In genomic region chr5:131959906-131960305, GRCh38 we compare ENCODE assay signal across 34 cellular contexts. TPM values are rescaled to one million over a fixed set of nuclear protein-coding genes. Genes with fewer than 3 reads are reported as not detected.
DNase-seq lines count a peak whose midpoint lies in the region; ATAC-seq and TF ChIP-seq lines count a peak whose summit lies in the region.
"Had no signal": no experiment of that assay in that cellular context is flagged by ENCODE, and none has a peak within 500 bp of the region (broad histone marks: within the 10 kb centered on the region; RNA-seq: fewer than 3 reads in every experiment).

No MANE protein-coding gene starts in this region.

- H3K36me3 ChIP-seq in DND-41 (ENCODE audit: insufficient read depth, low read length): no peaks in the 10 kb centered on the region
- H3K36me3 ChIP-seq: BE2C, brain microvascular endothelial cell, sigmoid colon, stomach, thyroid gland, uterus had no signal

- CTCF ChIA-PET in activated CD8-positive, alpha-beta T cell treated with anti-CD3 and anti-CD28 coated beads for 36 hours (lab: Charles Lee): interaction anchor here (1.0 kb wide), 1 partner anchor 11 kb away, joined by 3 read pairs; no protein-coding TSS in a partner anchor
- CTCF ChIA-PET in activated CD8-positive, alpha-beta T cell treated with anti-CD3 and anti-CD28 coated beads, Interleukin-2, amount 10 ng/mL, durations not matched to agents 7 days and 5 days (lab: Charles Lee): interaction anchor here (0.9 kb wide), 1 partner anchor 48 kb away, joined by 3 read pairs; no protein-coding TSS in a partner anchor

- no peaks in the 10 kb centered on the region for H3K27me3 ChIP-seq in DND-41 (ENCODE audit: insufficient read depth, low read length, poor library complexity)
- H3K27me3 ChIP-seq in foreskin keratinocyte: peaks cover 3% of the 10 kb centered on the region
- H3K27me3 ChIP-seq: BE2C, brain microvascular endothelial cell, hepatocyte, sigmoid colon, stomach, thyroid gland, uterus had no signal

- peak; percentile 40 for DNase-seq in activated CD8-positive, alpha-beta T cell treated with anti-CD3 and anti-CD28 coated beads for 36 hours
- DNase-seq in activated CD8-positive, alpha-beta T cell treated with anti-CD3 and anti-CD28 coated beads, Interleukin-2, amount 10 ng/mL, durations not matched to agents 7 days and 5 days: no peak
- DNase-seq in DND-41 (no peak), foreskin keratinocyte (peak; percentile 12 to 49), NCI-H146 (lab: John Stamatoyannopoulos, UW) (no peak), NCI-H1694 (lab: John Stamatoyannopoulos, UW) (no peak)
- DNase-seq: activated effector memory CD4-positive, alpha-beta T cell treated with Interleukin-2 at 50 U/mL for 16 hours; amniotic stem cell; BE2C; brain microvascular endothelial cell; CD8-positive, alpha-beta T cell; GM23248; Karpas-422; left cardiac atrium; NCI-H1417; NCI-H345; NCI-H69; SHP77; sigmoid colon; stomach; T-helper 2 cell; thyroid gland; uterus had no signal

- no peaks in the 10 kb centered on the region for H4K20me1 ChIP-seq in DND-41 (ENCODE audit: insufficient read depth, low read length)

- POLR2A ChIA-PET in activated CD8-positive, alpha-beta T cell treated with anti-CD3 and anti-CD28 coated beads for 36 hours (lab: Charles Lee): no interaction called here
- POLR2A ChIA-PET in activated CD8-positive, alpha-beta T cell treated with anti-CD3 and anti-CD28 coated beads, Interleukin-2, amount 10 ng/mL, durations not matched to agents 7 days and 5 days (lab: Charles Lee): no interaction called here

- H3K4me3 ChIP-seq in DND-41 (ENCODE audit: low read depth in 1 of 2, low read length in 2 of 2): no peak overlapping the region
- H3K4me3 ChIP-seq: GM23248, hepatocyte, lung, sigmoid colon, stomach, thyroid gland, uterus had no signal

- H3K4me1 ChIP-seq in DND-41 (ENCODE audit: insufficient read depth, low read length) (no peaks in the 10 kb centered on the region), foreskin keratinocyte (no peaks in the 10 kb centered on the region)
- H3K4me1 ChIP-seq: sigmoid colon, stomach, uterus had no signal

- no peaks in the 10 kb centered on the region for H3K79me2 ChIP-seq in DND-41 (ENCODE audit: insufficient read depth, low read length)
- H3K79me2 ChIP-seq: hepatocyte had no signal

- intact Hi-C loops in activated CD8-positive, alpha-beta T cell treated with anti-CD3 and anti-CD28 coated beads for 36 hours (cut with micrococcal nuclease): no loop called here

- H3K27ac ChIP-seq in DND-41 (ENCODE audit: low read length) (no peak overlapping the region), foreskin keratinocyte (no peak overlapping the region)
- H3K27ac ChIP-seq: brain microvascular endothelial cell, GM23248, hepatocyte, sigmoid colon, stomach, thyroid gland, uterus had no signal

- no peak overlapping the region for H3K4me2 ChIP-seq in DND-41 (ENCODE audit: insufficient read depth, low read length)
- H3K4me2 ChIP-seq: hepatocyte had no signal

- H3K27me3 Mint-ChIP-seq in activated CD8-positive, alpha-beta T cell treated with anti-CD3 and anti-CD28 coated beads for 36 hours: no peaks in the 10 kb centered on the region
- no peaks in the 10 kb centered on the region for H3K27me3 Mint-ChIP-seq in activated CD8-positive, alpha-beta T cell treated with anti-CD3 and anti-CD28 coated beads, Interleukin-2, amount 10 ng/mL, durations not matched to agents 7 days and 5 days (ENCODE audit: low read depth)
- no peaks in the 10 kb centered on the region for H3K27me3 Mint-ChIP-seq in activated T-helper 17 cell treated with anti-CD3 and anti-CD28 coated beads, Interleukin-2, amount 50 U/mL, for 72 hours

- no peaks in the 10 kb centered on the region for H3K9me3 ChIP-seq in DND-41 (ENCODE audit: insufficient read depth, low read length, severe bottlenecking)
- H3K9me3 ChIP-seq: BE2C, sigmoid colon, stomach, thyroid gland, uterus had no signal

- no peak for TF ChIP-seq CTCF in activated CD8-positive, alpha-beta T cell treated with anti-CD3 and anti-CD28 coated beads for 36 hours (IDR thresholded peaks at IDR 0.05)
- TF ChIP-seq CTCF in DND-41 (IDR thresholded peaks at IDR 0.05; ENCODE audit: borderline replicate concordance, extremely low read depth, low read length, poor library complexity, severe bottlenecking) (no peak), foreskin keratinocyte (conservative IDR thresholded peaks at IDR 0.05) (no peak)

- H3K27ac Mint-ChIP-seq in activated CD8-positive, alpha-beta T cell treated with anti-CD3 and anti-CD28 coated beads for 36 hours: peak overlapping the region; percentile 8
- H3K27ac Mint-ChIP-seq in activated CD8-positive, alpha-beta T cell treated with anti-CD3 and anti-CD28 coated beads, Interleukin-2, amount 10 ng/mL, durations not matched to agents 7 days and 5 days: no peak overlapping the region
- H3K27ac Mint-ChIP-seq in activated T-helper 17 cell treated with anti-CD3 and anti-CD28 coated beads, Interleukin-2, amount 50 U/mL, for 72 hours: peak overlapping the region; percentile 2
- H3K27ac Mint-ChIP-seq: CD8-positive, alpha-beta T cell; natural killer cell treated with Interleukin-12 subunit alpha and Interleukin-12 subunit beta and Interleukin-15 and Interleukin-18, amount 100 ng/mL, for 72 hours had no signal

- peaks cover 9% of the 10 kb centered on the region for H3K36me3 Mint-ChIP-seq in activated CD8-positive, alpha-beta T cell treated with anti-CD3 and anti-CD28 coated beads for 36 hours (ENCODE audit: low read depth)
- peaks cover 18% of the 10 kb centered on the region for H3K36me3 Mint-ChIP-seq in activated CD8-positive, alpha-beta T cell treated with anti-CD3 and anti-CD28 coated beads, Interleukin-2, amount 10 ng/mL, durations not matched to agents 7 days and 5 days (ENCODE audit: low read depth)
- H3K36me3 Mint-ChIP-seq in activated T-helper 17 cell treated with anti-CD3 and anti-CD28 coated beads, Interleukin-2, amount 50 U/mL, for 72 hours (ENCODE audit: low read depth): peaks cover 41% of the 10 kb centered on the region
- H3K36me3 Mint-ChIP-seq: natural killer cell treated with Interleukin-12 subunit alpha and Interleukin-12 subunit beta and Interleukin-15 and Interleukin-18, amount 100 ng/mL, for 72 hours had no signal

- H3K9me3 Mint-ChIP-seq in activated CD8-positive, alpha-beta T cell treated with anti-CD3 and anti-CD28 coated beads for 36 hours: no peaks in the 10 kb centered on the region
- no peaks in the 10 kb centered on the region for H3K9me3 Mint-ChIP-seq in activated CD8-positive, alpha-beta T cell treated with anti-CD3 and anti-CD28 coated beads, Interleukin-2, amount 10 ng/mL, durations not matched to agents 7 days and 5 days (ENCODE audit: insufficient read depth)
- H3K9me3 Mint-ChIP-seq in activated T-helper 17 cell treated with anti-CD3 and anti-CD28 coated beads, Interleukin-2, amount 50 U/mL, for 72 hours: no peaks in the 10 kb centered on the region
- H3K9me3 Mint-ChIP-seq: CD8-positive, alpha-beta T cell; natural killer cell treated with Interleukin-12 subunit alpha and Interleukin-12 subunit beta and Interleukin-15 and Interleukin-18, amount 100 ng/mL, for 72 hours had no signal

- H2AFZ ChIP-seq in DND-41 (ENCODE audit: low read depth, low read length): no peak overlapping the region
- H2AFZ ChIP-seq: GM23248, hepatocyte had no signal

- ATAC-seq in activated CD8-positive, alpha-beta T cell treated with anti-CD3 and anti-CD28 coated beads for 36 hours: peak; percentile 83
- ATAC-seq in activated CD8-positive, alpha-beta T cell treated with anti-CD3 and anti-CD28 coated beads, Interleukin-2, amount 10 ng/mL, durations not matched to agents 7 days and 5 days: no peak
- peak; percentile 62; the same call in 2 of the 3 replicates for ATAC-seq in DND-41 (ENCODE audit: insufficient read depth, low read depth)
- peak; percentile 72 for ATAC-seq in activated T-helper 17 cell treated with anti-CD3 and anti-CD28 coated beads, Interleukin-2, amount 50 U/mL, for 72 hours (replicated peaks)
- ATAC-seq in foreskin keratinocyte: peak; percentile 82
- ATAC-seq in GM21723 (IDR thresholded peaks at IDR 0.05; ENCODE audit: unreplicated experiment): no peak
- ATAC-seq: CD8-positive, alpha-beta T cell; HepG2; left cardiac atrium; Panc1 had no signal

- H3K4me3 Mint-ChIP-seq in activated CD8-positive, alpha-beta T cell treated with anti-CD3 and anti-CD28 coated beads for 36 hours: no peak overlapping the region
- H3K4me3 Mint-ChIP-seq in activated CD8-positive, alpha-beta T cell treated with anti-CD3 and anti-CD28 coated beads, Interleukin-2, amount 10 ng/mL, durations not matched to agents 7 days and 5 days: no peak overlapping the region
- no peak overlapping the region for H3K4me3 Mint-ChIP-seq in activated T-helper 17 cell treated with anti-CD3 and anti-CD28 coated beads, Interleukin-2, amount 50 U/mL, for 72 hours
- H3K4me3 Mint-ChIP-seq: CD8-positive, alpha-beta T cell; natural killer cell treated with Interleukin-12 subunit alpha and Interleukin-12 subunit beta and Interleukin-15 and Interleukin-18, amount 100 ng/mL, for 72 hours had no signal

- H3K9ac ChIP-seq in DND-41 (ENCODE audit: low read depth, low read length): no peak overlapping the region
- H3K9ac ChIP-seq: GM23248 had no signal

- H3K4me1 Mint-ChIP-seq in activated CD8-positive, alpha-beta T cell treated with anti-CD3 and anti-CD28 coated beads for 36 hours (ENCODE audit: low read depth): peaks cover 16% of the 10 kb centered on the region
- H3K4me1 Mint-ChIP-seq in activated CD8-positive, alpha-beta T cell treated with anti-CD3 and anti-CD28 coated beads, Interleukin-2, amount 10 ng/mL, durations not matched to agents 7 days and 5 days (ENCODE audit: low read depth): peaks cover 11% of the 10 kb centered on the region
- H3K4me1 Mint-ChIP-seq in activated T-helper 17 cell treated with anti-CD3 and anti-CD28 coated beads, Interleukin-2, amount 50 U/mL, for 72 hours: peaks cover 4% of the 10 kb centered on the region

RNA-seq across cellular contexts. Expression of gene MEIKIN, which starts 14.4 kb away (rescaled TPM):
- not detected for total RNA-seq in activated CD8-positive, alpha-beta T cell treated with anti-CD3 and anti-CD28 coated beads for 36 hours
- total RNA-seq in activated CD8-positive, alpha-beta T cell treated with anti-CD3 and anti-CD28 coated beads, Interleukin-2, amount 10 ng/mL, durations not matched to agents 7 days and 5 days: not detected
- total RNA-seq in activated T-helper 17 cell treated with anti-CD3 and anti-CD28 coated beads, Interleukin-2, amount 50 U/mL, for 72 hours: not detected
- total RNA-seq in foreskin keratinocyte: not detected in 2 replicates
- polyA plus RNA-seq in foreskin keratinocyte: not detected in 2 replicates
- total RNA-seq: CD8-positive, alpha-beta T cell; Daoy; GM23248; hepatocyte; HepG2; left cardiac atrium; lung; mucosa of gallbladder; natural killer cell treated with Interleukin-12 subunit alpha and Interleukin-12 subunit beta and Interleukin-15 and Interleukin-18, amount 100 ng/mL, for 72 hours; osteoblast; pulmonary artery endothelial cell; sigmoid colon; thyroid gland; uterus had no signal
- polyA plus RNA-seq: GM23248, hepatocyte, HepG2, stomach had no signal

RNA-seq across cellular contexts. Expression of gene ACSL6, which starts 51.6 kb away (rescaled TPM):
- total RNA-seq in activated CD8-positive, alpha-beta T cell treated with anti-CD3 and anti-CD28 coated beads for 36 hours: 1 to 10 TPM; 3.3 to 4.7 TPM
- total RNA-seq in activated CD8-positive, alpha-beta T cell treated with anti-CD3 and anti-CD28 coated beads, Interleukin-2, amount 10 ng/mL, durations not matched to agents 7 days and 5 days: 10 to 100 TPM; 20.8 to 21.5 TPM
- 1 to 10 TPM; 1.4 to 6.7 TPM for total RNA-seq in activated T-helper 17 cell treated with anti-CD3 and anti-CD28 coated beads, Interleukin-2, amount 50 U/mL, for 72 hours
- 0.07 TPM in 2 replicates for total RNA-seq in foreskin keratinocyte
- 0.01 and 0.02 TPM in 2 replicates for polyA plus RNA-seq in foreskin keratinocyte
- total RNA-seq: osteoblast, pulmonary artery endothelial cell had no signal
- polyA plus RNA-seq: GM23248 had no signal

Comparison
In these comparisons a context has a peak if more than half of its experiments do, and no peak if none do; other contexts are left out.
1. ATAC-seq: peak in activated CD8-positive, alpha-beta T cell treated with anti-CD3 and anti-CD28 coated beads for 36 hours (single experiment), DND-41 (single experiment), activated T-helper 17 cell treated with anti-CD3 and anti-CD28 coated beads, Interleukin-2, amount 50 U/mL, for 72 hours (single experiment) and foreskin keratinocyte (single experiment); none in activated CD8-positive, alpha-beta T cell treated with anti-CD3 and anti-CD28 coated beads, Interleukin-2, amount 10 ng/mL, durations not matched to agents 7 days and 5 days (single experiment) and GM21723 (single experiment).
2. DNase-seq: peak in activated CD8-positive, alpha-beta T cell treated with anti-CD3 and anti-CD28 coated beads for 36 hours (single experiment) and foreskin keratinocyte (2 of 2); none in activated CD8-positive, alpha-beta T cell treated with anti-CD3 and anti-CD28 coated beads, Interleukin-2, amount 10 ng/mL, durations not matched to agents 7 days and 5 days (single experiment), DND-41 (single experiment), NCI-H146 (single experiment) and NCI-H1694 (single experiment).